18 cellular contexts compared by ENCODE assay signal in the genomic region with DNA sequence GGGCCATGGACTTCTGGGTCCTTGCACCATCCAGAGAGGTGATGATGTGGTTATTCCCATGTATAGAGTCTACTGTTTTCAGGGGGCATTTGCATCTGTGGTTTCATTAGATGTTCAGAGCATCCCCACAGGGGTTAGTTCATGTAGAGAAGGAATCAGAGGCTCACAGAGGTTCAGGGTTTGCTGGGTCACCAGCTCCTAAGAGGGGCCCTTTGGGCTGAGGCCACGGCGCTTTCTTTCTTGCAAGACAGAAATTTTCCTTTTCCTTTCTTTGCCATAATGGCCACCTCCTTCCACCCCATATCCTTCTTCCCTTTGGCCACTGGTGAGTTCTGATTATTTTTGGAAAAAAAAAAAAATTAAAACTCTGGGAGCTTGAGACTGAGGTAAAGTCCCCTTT.
DNase-seq lines count a peak whose midpoint lies in the region; ATAC-seq lines count a peak whose summit lies in the region.
"Had no signal": no experiment of that assay in that cellular context is flagged by ENCODE, and none has a peak within 500 bp of the region (broad histone marks: within the 10 kb centered on the region; RNA-seq: fewer than 3 reads in every experiment).

No MANE protein-coding gene starts in this region.

- H3K4me3 Mint-ChIP-seq in activated naive CD4-positive, alpha-beta T cell treated with anti-CD3 and anti-CD28 coated beads, Interleukin-2, amount 50 U/mL, for 24 hours, result peak overlapping the region; percentile 78
- peak overlapping the region; percentile 71 for H3K4me3 Mint-ChIP-seq in activated naive CD8-positive, alpha-beta T cell treated with anti-CD3 and anti-CD28 coated beads, Interleukin-2, amount 10 ng/mL, durations not matched to agents 7 days and 5 days
- peak overlapping the region; percentile 78 for H3K4me3 Mint-ChIP-seq in natural killer cell treated with Interleukin-12 subunit alpha and Interleukin-12 subunit beta and Interleukin-15 and Interleukin-18, amount 100 ng/mL, for 72 hours
- H3K4me3 Mint-ChIP-seq: activated CD4-positive, alpha-beta T cell treated with anti-CD3 and anti-CD28 coated beads, Interleukin-2, amount 10 ng/mL, durations not matched to agents 24 days and 14 days had no signal

- H3K27me3 Mint-ChIP-seq in activated naive CD4-positive, alpha-beta T cell treated with anti-CD3 and anti-CD28 coated beads, Interleukin-2, amount 50 U/mL, for 24 hours, result no peaks in the 10 kb centered on the region
- H3K27me3 Mint-ChIP-seq in activated naive CD8-positive, alpha-beta T cell treated with anti-CD3 and anti-CD28 coated beads, Interleukin-2, amount 10 ng/mL, durations not matched to agents 7 days and 5 days, result no peaks in the 10 kb centered on the region
- no peaks in the 10 kb centered on the region for H3K27me3 Mint-ChIP-seq in natural killer cell treated with Interleukin-12 subunit alpha and Interleukin-12 subunit beta and Interleukin-15 and Interleukin-18, amount 100 ng/mL, for 72 hours

- no peaks in the 10 kb centered on the region for H3K9me3 Mint-ChIP-seq in activated naive CD4-positive, alpha-beta T cell treated with anti-CD3 and anti-CD28 coated beads, Interleukin-2, amount 50 U/mL, for 24 hours
- H3K9me3 Mint-ChIP-seq in activated naive CD4-positive, alpha-beta T cell treated with anti-CD3 and anti-CD28 coated beads, Interleukin-2, amount 50 U/mL, for 72 hours, result no peaks in the 10 kb centered on the region
- H3K9me3 Mint-ChIP-seq in activated naive CD8-positive, alpha-beta T cell treated with anti-CD3 and anti-CD28 coated beads, Interleukin-2, amount 10 ng/mL, durations not matched to agents 7 days and 5 days, result no peaks in the 10 kb centered on the region
- no peaks in the 10 kb centered on the region for H3K9me3 Mint-ChIP-seq in natural killer cell treated with Interleukin-12 subunit alpha and Interleukin-12 subunit beta and Interleukin-15 and Interleukin-18, amount 100 ng/mL, for 72 hours
- H3K9me3 Mint-ChIP-seq: activated CD4-positive, alpha-beta T cell treated with anti-CD3 and anti-CD28 coated beads, Interleukin-2, amount 10 ng/mL, durations not matched to agents 24 days and 14 days had no signal

- H3K36me3 Mint-ChIP-seq in activated naive CD4-positive, alpha-beta T cell treated with anti-CD3 and anti-CD28 coated beads, Interleukin-2, amount 50 U/mL, for 24 hours, result peaks cover 16% of the 10 kb centered on the region
- H3K36me3 Mint-ChIP-seq in activated naive CD4-positive, alpha-beta T cell treated with anti-CD3 and anti-CD28 coated beads, Interleukin-2, amount 50 U/mL, for 72 hours, result peaks cover 0 to 5% of the 10 kb centered on the region in 2 donors
- peaks cover 39% of the 10 kb centered on the region for H3K36me3 Mint-ChIP-seq in activated naive CD8-positive, alpha-beta T cell treated with anti-CD3 and anti-CD28 coated beads, Interleukin-2, amount 10 ng/mL, durations not matched to agents 7 days and 5 days
- peaks cover 6% of the 10 kb centered on the region for H3K36me3 Mint-ChIP-seq in natural killer cell treated with Interleukin-12 subunit alpha and Interleukin-12 subunit beta and Interleukin-15 and Interleukin-18, amount 100 ng/mL, for 72 hours

- POLR2A ChIA-PET in activated naive CD8-positive, alpha-beta T cell treated with anti-CD3 and anti-CD28 coated beads, Interleukin-2, amount 10 ng/mL, durations not matched to agents 7 days and 5 days (lab: Charles Lee), result interaction anchor here (0.7 to 3.3 kb wide), 2 partner anchors 10 to 27 kb away, joined by 4 to 10 read pairs; no protein-coding TSS in a partner anchor

- ATAC-seq in activated naive CD4-positive, alpha-beta T cell treated with anti-CD3 and anti-CD28 coated beads, Interleukin-2, amount 50 U/mL, for 72 hours, result no peak
- no peak for ATAC-seq in activated naive CD8-positive, alpha-beta T cell treated with anti-CD3 and anti-CD28 coated beads, Interleukin-2, amount 10 ng/mL, durations not matched to agents 7 days and 5 days (ENCODE audit: low read depth)
- no peak for ATAC-seq in natural killer cell treated with Interleukin-12 subunit alpha and Interleukin-12 subunit beta and Interleukin-15 and Interleukin-18, amount 100 ng/mL, for 72 hours
- ATAC-seq: HepG2 had no signal

- no peak for DNase-seq in activated naive CD4-positive, alpha-beta T cell treated with anti-CD3 and anti-CD28 coated beads, Interleukin-2, amount 50 U/mL, for 72 hours (ENCODE audit: low spot score in 2 of 2)
- no peak for DNase-seq in activated naive CD8-positive, alpha-beta T cell treated with anti-CD3 and anti-CD28 coated beads, Interleukin-2, amount 10 ng/mL, durations not matched to agents 7 days and 5 days
- DNase-seq in natural killer cell treated with Interleukin-12 subunit alpha and Interleukin-12 subunit beta and Interleukin-15 and Interleukin-18, amount 100 ng/mL, for 72 hours (ENCODE audit: low spot score), result no peak
- DNase-seq in glomerular visceral epithelial cell (ENCODE audit: extremely low spot score), result no peak
- no peak for DNase-seq in NCI-H748 (lab: John Stamatoyannopoulos, UW; ENCODE audit: unreplicated experiment)
- DNase-seq in NCI-H1694 treated with DMSO at 0.1 percent for 48 hours (lab: John Stamatoyannopoulos, UW), result no peak
- no peak for DNase-seq in DMS114 treated with DMSO at 0.1 percent for 48 hours (lab: John Stamatoyannopoulos, UW; ENCODE audit: unreplicated experiment)
- DNase-seq: activated CD4-positive, alpha-beta T cell treated with anti-CD3 and anti-CD28 coated beads, Interleukin-2, amount 10 ng/mL, durations not matched to agents 24 days and 14 days; amniotic stem cell; DMS79 treated with DMSO at 0.1 percent for 48 hours; MG63; midbrain; NCI-H2029; NCI-H510A; stimulated activated CD4-positive, alpha-beta T cell treated with anti-CD3 and anti-CD28 coated beads, Interleukin-12 subunit alpha, Interleukin-12 subunit beta, amount 100 ng/mL, for 4 hours; stimulated activated CD8-positive, alpha-beta memory T cell treated with anti-CD3 and anti-CD28 coated beads, Interleukin-4, amount 100 ng/mL, for 48 hours had no signal

- peak overlapping the region; percentile 96 for H3K27ac Mint-ChIP-seq in activated naive CD4-positive, alpha-beta T cell treated with anti-CD3 and anti-CD28 coated beads, Interleukin-2, amount 50 U/mL, for 24 hours
- H3K27ac Mint-ChIP-seq in activated naive CD4-positive, alpha-beta T cell treated with anti-CD3 and anti-CD28 coated beads, Interleukin-2, amount 50 U/mL, for 72 hours, result no peak overlapping the region
- H3K27ac Mint-ChIP-seq in activated naive CD8-positive, alpha-beta T cell treated with anti-CD3 and anti-CD28 coated beads, Interleukin-2, amount 10 ng/mL, durations not matched to agents 7 days and 5 days, result peak overlapping the region; percentile 73
- H3K27ac Mint-ChIP-seq in natural killer cell treated with Interleukin-12 subunit alpha and Interleukin-12 subunit beta and Interleukin-15 and Interleukin-18, amount 100 ng/mL, for 72 hours, result peak overlapping the region; percentile 24 to 63
- H3K27ac Mint-ChIP-seq: activated CD4-positive, alpha-beta T cell treated with anti-CD3 and anti-CD28 coated beads, Interleukin-2, amount 10 ng/mL, durations not matched to agents 24 days and 14 days had no signal

- peaks cover 83% of the 10 kb centered on the region for H3K4me1 Mint-ChIP-seq in activated naive CD4-positive, alpha-beta T cell treated with anti-CD3 and anti-CD28 coated beads, Interleukin-2, amount 50 U/mL, for 24 hours
- H3K4me1 Mint-ChIP-seq in activated naive CD8-positive, alpha-beta T cell treated with anti-CD3 and anti-CD28 coated beads, Interleukin-2, amount 10 ng/mL, durations not matched to agents 7 days and 5 days, result peaks cover 53% of the 10 kb centered on the region
- H3K4me1 Mint-ChIP-seq in natural killer cell treated with Interleukin-12 subunit alpha and Interleukin-12 subunit beta and Interleukin-15 and Interleukin-18, amount 100 ng/mL, for 72 hours (ENCODE audit: low read depth in 2 of 2), result peaks cover 59 to 64% of the 10 kb centered on the region in 2 donors

Comparison
In these comparisons a context has a peak if more than half of its experiments do, and no peak if none do; other contexts are left out.
1. H3K27ac Mint-ChIP-seq: peak in activated naive CD4-positive, alpha-beta T cell treated with anti-CD3 and anti-CD28 coated beads, Interleukin-2, amount 50 U/mL, for 24 hours (single experiment), activated naive CD8-positive, alpha-beta T cell treated with anti-CD3 and anti-CD28 coated beads, Interleukin-2, amount 10 ng/mL, durations not matched to agents 7 days and 5 days (single experiment) and natural killer cell treated with Interleukin-12 subunit alpha and Interleukin-12 subunit beta and Interleukin-15 and Interleukin-18, amount 100 ng/mL, for 72 hours (2 of 2); none in activated naive CD4-positive, alpha-beta T cell treated with anti-CD3 and anti-CD28 coated beads, Interleukin-2, amount 50 U/mL, for 72 hours (0 of 2).
2. Peak in every context shown above with its lines, with median percentiles within 50 percentile points of each other: H3K4me3 Mint-ChIP-seq.